ENCODE assay signal across 1 cellular context in the genomic region with DNA sequence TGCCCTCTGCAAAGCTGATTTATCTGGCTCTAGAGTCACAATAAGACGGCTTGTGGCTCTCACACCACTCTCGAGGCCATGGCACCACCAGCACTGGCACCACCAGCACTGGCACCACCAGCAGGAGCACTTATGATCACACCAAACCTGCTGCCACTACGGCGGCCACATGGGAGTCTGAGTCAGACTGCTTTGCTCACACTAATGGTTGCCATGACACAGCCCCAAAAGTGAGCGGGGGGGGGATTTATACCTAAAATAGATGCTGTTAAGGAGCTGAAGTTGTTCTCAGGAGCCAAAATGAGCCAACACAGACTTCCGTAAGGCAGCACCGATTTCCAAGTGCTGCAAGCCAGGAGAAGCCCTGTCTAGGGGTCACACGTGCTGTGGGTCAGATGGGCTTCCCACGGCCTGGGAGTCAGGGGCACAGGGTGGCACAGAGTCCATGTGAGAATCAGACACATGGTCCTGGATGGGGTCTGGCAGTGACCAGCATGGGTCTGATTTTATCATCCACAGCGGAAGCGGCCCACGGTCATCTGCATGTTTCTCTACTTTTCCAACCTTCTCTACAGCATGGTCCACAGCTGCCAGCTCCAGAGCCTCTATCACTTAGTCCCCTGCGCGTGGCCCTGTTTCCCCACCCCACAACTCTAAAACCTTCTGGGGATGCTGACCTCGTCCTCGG.
TF ChIP-seq lines count a peak whose summit lies in the region.

No MANE protein-coding gene starts in this region.

TF ChIP-seq in HepG2, 621 proteins besides CTCF, POLR2A, EP300 and RAD21:
- 0 out of 2 replicates have a peak, but pooled peaks have one; percentile 34 for TF ChIP-seq ZNF263 (CRISPR knock-in tag; IDR thresholded peaks at IDR 0.05)
- TF ChIP-seq JUN (CRISPR knock-in tag; IDR thresholded peaks at IDR 0.05), result no peak
